ENCODE assay signal across 11 cellular contexts in genomic region chr6:52929321-52930164, GRCh38. TPM values are rescaled to one million over a fixed set of nuclear protein-coding genes. Genes with fewer than 3 reads are reported as not detected.
DNase-seq lines count a peak whose midpoint lies in the region; ATAC-seq and TF ChIP-seq lines count a peak whose summit lies in the region.
"Had no signal": no experiment of that assay in that cellular context is flagged by ENCODE, and none has a peak within 500 bp of the region (broad histone marks: within the 10 kb centered on the region; RNA-seq: fewer than 3 reads in every experiment).

No MANE protein-coding gene starts in this region.

- no peak for TF ChIP-seq POLR2A in testis (IDR thresholded peaks at IDR 0.05)

- no peak overlapping the region for H3K27ac ChIP-seq in testis

- POLR2A ChIA-PET in activated CD8-positive, alpha-beta T cell treated with anti-CD3 and anti-CD28 coated beads for 36 hours (lab: Charles Lee), result no interaction called here

- no peak overlapping the region for H3K4me3 ChIP-seq in testis

- H3K27me3 ChIP-seq in testis, result no peaks in the 10 kb centered on the region

- no peaks in the 10 kb centered on the region for H3K4me1 Mint-ChIP-seq in activated CD8-positive, alpha-beta T cell treated with anti-CD3 and anti-CD28 coated beads for 36 hours (ENCODE audit: low read depth)
- H3K4me1 Mint-ChIP-seq: naive B cell had no signal

- no peaks in the 10 kb centered on the region for H3K4me1 ChIP-seq in testis

- H3K27ac Mint-ChIP-seq in activated CD8-positive, alpha-beta T cell treated with anti-CD3 and anti-CD28 coated beads for 36 hours, result no peak overlapping the region
- H3K27ac Mint-ChIP-seq: stimulated activated naive CD8-positive, alpha-beta T cell treated with anti-CD3 and anti-CD28 coated beads, Interleukin-15, Interleukin-2, amounts not matched to agents 100 ng/mL and 50 ng/mL, for 24 hours had no signal

- DNase-seq in DMS 273 (lab: John Stamatoyannopoulos, UW; ENCODE audit: unreplicated experiment) (peak; percentile 4), DMS 273 treated with DMSO at 0.1 percent for 48 hours (lab: John Stamatoyannopoulos, UW) (no peak), foreskin melanocyte (peak; percentile 45), testis (peak; percentile 32), Ammon's horn (ENCODE audit: low spot score) (no peak)
- DNase-seq in activated CD8-positive, alpha-beta T cell treated with anti-CD3 and anti-CD28 coated beads for 36 hours, result no peak
- DNase-seq: cerebellar nuclear complex, naive B cell had no signal

- no peak overlapping the region for H3K4me3 Mint-ChIP-seq in activated CD8-positive, alpha-beta T cell treated with anti-CD3 and anti-CD28 coated beads for 36 hours
- H3K4me3 Mint-ChIP-seq: naive B cell; stimulated activated naive CD8-positive, alpha-beta T cell treated with anti-CD3 and anti-CD28 coated beads, Interleukin-15, Interleukin-2, amounts not matched to agents 100 ng/mL and 50 ng/mL, for 24 hours had no signal

- no peaks in the 10 kb centered on the region for H3K36me3 ChIP-seq in testis (ENCODE audit: low read depth, missing control alignments)

- WGBS in testis, 2 donors, result 85 to 94% methylated on average over 6 of the region's 6 CpGs

- CTCF ChIA-PET in activated CD8-positive, alpha-beta T cell treated with anti-CD3 and anti-CD28 coated beads for 36 hours (lab: Charles Lee), result no interaction called here

- no peaks in the 10 kb centered on the region for H3K36me3 Mint-ChIP-seq in activated CD8-positive, alpha-beta T cell treated with anti-CD3 and anti-CD28 coated beads for 36 hours (ENCODE audit: low read depth)
- H3K36me3 Mint-ChIP-seq: naive B cell had no signal

- peak; percentile 97 for ATAC-seq in SK-N-SH treated with all-trans-retinoic acid at 6 μM for 48 hours
- no peak for ATAC-seq in activated CD8-positive, alpha-beta T cell treated with anti-CD3 and anti-CD28 coated beads for 36 hours
- ATAC-seq in GM19035 (IDR thresholded peaks at IDR 0.05; ENCODE audit: unreplicated experiment), result no peak

- H3K9me3 Mint-ChIP-seq in activated CD8-positive, alpha-beta T cell treated with anti-CD3 and anti-CD28 coated beads for 36 hours, result no peaks in the 10 kb centered on the region
- H3K9me3 Mint-ChIP-seq: stimulated activated naive CD8-positive, alpha-beta T cell treated with anti-CD3 and anti-CD28 coated beads, Interleukin-15, Interleukin-2, amounts not matched to agents 100 ng/mL and 50 ng/mL, for 24 hours had no signal

- intact Hi-C loops in testis (cut with DNase I; ENCODE audit: low total_unique reads), result no loop called here
- intact Hi-C loops in activated CD8-positive, alpha-beta T cell treated with anti-CD3 and anti-CD28 coated beads for 36 hours (cut with micrococcal nuclease), result no loop called here

- no peaks in the 10 kb centered on the region for H3K9me3 ChIP-seq in testis

- no peaks in the 10 kb centered on the region for H3K27me3 Mint-ChIP-seq in activated CD8-positive, alpha-beta T cell treated with anti-CD3 and anti-CD28 coated beads for 36 hours

- no peak for TF ChIP-seq CTCF in testis (IDR thresholded peaks at IDR 0.05)
- TF ChIP-seq CTCF in activated CD8-positive, alpha-beta T cell treated with anti-CD3 and anti-CD28 coated beads for 36 hours (IDR thresholded peaks at IDR 0.05), result no peak

TF ChIP-seq in SK-N-SH treated with all-trans-retinoic acid at 6 μM for 48 hours, 23 proteins besides CTCF, POLR2A, EP300 and RAD21:
- TF ChIP-seq BACH2 (CRISPR knock-in tag; IDR thresholded peaks at IDR 0.05; ENCODE audit: borderline replicate concordance), result no peak
- no peak for TF ChIP-seq GLIS3 (CRISPR knock-in tag; IDR thresholded peaks at IDR 0.05)
- no peak for TF ChIP-seq ZFP30 (CRISPR knock-in tag; IDR thresholded peaks at IDR 0.05)
- TF ChIP-seq RARB (CRISPR knock-in tag; IDR thresholded peaks at IDR 0.05), result no peak
- TF ChIP-seq ZNF8 (CRISPR knock-in tag; IDR thresholded peaks at IDR 0.05), result no peak
- TF ChIP-seq TCF4 (CRISPR knock-in tag; IDR thresholded peaks at IDR 0.05; ENCODE audit: borderline replicate concordance), result no peak
- TF ChIP-seq, protein P1, sequence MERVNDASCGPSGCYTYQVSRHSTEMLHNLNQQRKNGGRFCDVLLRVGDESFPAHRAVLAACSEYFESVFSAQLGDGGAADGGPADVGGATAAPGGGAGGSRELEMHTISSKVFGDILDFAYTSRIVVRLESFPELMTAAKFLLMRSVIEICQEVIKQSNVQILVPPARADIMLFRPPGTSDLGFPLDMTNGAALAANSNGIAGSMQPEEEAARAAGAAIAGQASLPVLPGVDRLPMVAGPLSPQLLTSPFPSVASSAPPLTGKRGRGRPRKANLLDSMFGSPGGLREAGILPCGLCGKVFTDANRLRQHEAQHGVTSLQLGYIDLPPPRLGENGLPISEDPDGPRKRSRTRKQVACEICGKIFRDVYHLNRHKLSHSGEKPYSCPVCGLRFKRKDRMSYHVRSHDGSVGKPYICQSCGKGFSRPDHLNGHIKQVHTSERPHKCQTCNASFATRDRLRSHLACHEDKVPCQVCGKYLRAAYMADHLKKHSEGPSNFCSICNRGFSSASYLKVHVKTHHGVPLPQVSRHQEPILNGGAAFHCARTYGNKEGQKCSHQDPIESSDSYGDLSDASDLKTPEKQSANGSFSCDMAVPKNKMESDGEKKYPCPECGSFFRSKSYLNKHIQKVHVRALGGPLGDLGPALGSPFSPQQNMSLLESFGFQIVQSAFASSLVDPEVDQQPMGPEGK (CRISPR knock-in tag; IDR thresholded peaks at IDR 0.05; ENCODE audit: borderline replicate concordance), result no peak
- TF ChIP-seq ISL1 (CRISPR knock-in tag; IDR thresholded peaks at IDR 0.05), result peak; percentile 78
- TF ChIP-seq ZNF565 (CRISPR knock-in tag; conservative IDR thresholded peaks at IDR 0.05; ENCODE audit: low read depth), result no peak
TF ChIP-seq in SK-N-SH treated with all-trans-retinoic acid at 6 μM for 48 hours: peak in this region for 1.

RNA-seq across cellular contexts. Expression of gene GSTA3, which starts 20.0 kb away (rescaled TPM):
- 10 to 100 TPM; 26.7 to 28.7 TPM for total RNA-seq in testis
- 8.9 TPM for polyA plus RNA-seq in testis (ENCODE audit: insufficient read depth, low read depth, low replicate concordance)
- total RNA-seq in activated CD8-positive, alpha-beta T cell treated with anti-CD3 and anti-CD28 coated beads for 36 hours, result not detected

Comparison
In these comparisons a context has a peak if more than half of its experiments do, and no peak if none do; other contexts are left out.
1. DNase-seq: peak in DMS 273 (single experiment), foreskin melanocyte (single experiment) and testis (single experiment); none in DMS 273 treated with DMSO at 0.1 percent for 48 hours (single experiment), Ammon's horn (single experiment) and activated CD8-positive, alpha-beta T cell treated with anti-CD3 and anti-CD28 coated beads for 36 hours (single experiment).
2. RNA of gene GSTA3, which starts 20.0 kb away (total RNA-seq): 26.7 to 28.7 TPM in testis; not detected in activated CD8-positive, alpha-beta T cell treated with anti-CD3 and anti-CD28 coated beads for 36 hours; every median in the first group is over 10 times any median in the second.